15 cellular contexts compared by ENCODE assay signal in the genomic region with DNA sequence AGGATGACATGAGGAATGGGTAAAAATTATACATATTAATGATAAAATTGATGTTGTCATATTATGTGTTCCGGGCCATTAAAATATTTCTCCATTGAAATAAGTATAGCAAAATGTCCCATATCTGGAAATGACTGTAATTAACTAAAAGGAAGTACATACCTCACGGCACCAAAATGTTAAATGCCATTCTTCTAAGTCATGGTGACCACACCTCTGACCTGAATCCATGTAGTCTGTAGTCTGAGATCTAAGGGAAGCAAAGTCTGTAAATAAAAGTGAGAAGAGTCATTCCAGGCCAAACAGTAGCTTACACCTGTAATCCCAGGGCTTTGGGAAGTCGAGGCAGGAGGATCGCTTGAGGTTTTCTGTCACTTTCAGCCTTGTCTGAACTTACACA. TPM values are rescaled to one million over a fixed set of nuclear protein-coding genes. Genes with fewer than 3 reads are reported as not detected.
DNase-seq lines count a peak whose midpoint lies in the region; ATAC-seq, FAIRE-seq and TF ChIP-seq lines count a peak whose summit lies in the region.
"Had no signal": no experiment of that assay in that cellular context is flagged by ENCODE, and none has a peak within 500 bp of the region (broad histone marks: within the 10 kb centered on the region; RNA-seq: fewer than 3 reads in every experiment).

No MANE protein-coding gene starts in this region.

- H3K27me3 Mint-ChIP-seq in T-helper 17 cell, result peaks cover 45% of the 10 kb centered on the region

- peaks cover 3% of the 10 kb centered on the region for H3K36me3 Mint-ChIP-seq in T-helper 17 cell (ENCODE audit: low read depth)
- H3K36me3 Mint-ChIP-seq: CD4-positive, alpha-beta memory T cell had no signal

- no peaks in the 10 kb centered on the region for H3K4me1 ChIP-seq in prostate gland (replicated peaks)
- H3K4me1 ChIP-seq: BE2C had no signal

- H3K9me3 ChIP-seq in T-helper 17 cell (ENCODE audit: control insufficient read depth, low read length, poor library complexity, severe bottlenecking) (no peaks in the 10 kb centered on the region), prostate gland (no peaks in the 10 kb centered on the region)
- H3K9me3 ChIP-seq: BE2C had no signal

- no peak overlapping the region for H3K4me3 ChIP-seq in prostate gland
- H3K4me3 ChIP-seq: GM23338 had no signal

- H3K27me3 ChIP-seq in prostate gland (replicated peaks; ENCODE audit: insufficient read depth), result no peaks in the 10 kb centered on the region

- TF ChIP-seq CTCF in prostate gland (IDR thresholded peaks at IDR 0.05), result no peak

- WGBS in prostate gland, result 87% methylated on average over 4 of the region's 4 CpGs

- H3K27ac Mint-ChIP-seq in T-helper 17 cell, result no peak overlapping the region
- H3K27ac Mint-ChIP-seq: CD4-positive, alpha-beta memory T cell; GM23338 had no signal

- intact Hi-C loops in prostate gland (cut with DNase I), result no loop called here

- FAIRE-seq in urothelium cell line (lab: Jason Lieb, UNC), result no peak
- FAIRE-seq: D721Med had no signal

- no peak for ATAC-seq in T-helper 17 cell
- ATAC-seq: GM23338 had no signal

- H3K27ac ChIP-seq in prostate gland, result no peak overlapping the region

- TF ChIP-seq POLR2A in prostate gland (IDR thresholded peaks at IDR 0.05), result no peak

- H3K36me3 ChIP-seq in prostate gland, result no peaks in the 10 kb centered on the region
- H3K36me3 ChIP-seq: BE2C had no signal

- peak; percentile 89 for DNase-seq in LoVo (ENCODE audit: low spot score)
- DNase-seq in SW480 (ENCODE audit: low spot score), result peak; percentile 78
- peak; percentile 89 for DNase-seq in kidney tubule cell (ENCODE audit: low spot score)
- DNase-seq in urothelium cell line (ENCODE audit: low spot score), result peak; percentile 23
- no peak for DNase-seq in UCSD-AML1 (lab: John Stamatoyannopoulos, UW; ENCODE audit: unreplicated experiment)
- DNase-seq in T-helper 17 cell, result no peak
- DNase-seq in prostate gland (ENCODE audit: low spot score), result no peak
- DNase-seq: BE2C; CD4-positive, alpha-beta memory T cell; Kasumi-1; NCI-H1417 treated with DMSO at 0.1 percent for 48 hours; NCI-H2081; NCI-H345 had no signal

- no peak overlapping the region for H3K4me3 Mint-ChIP-seq in T-helper 17 cell
- H3K4me3 Mint-ChIP-seq: CD4-positive, alpha-beta memory T cell; GM23338 had no signal

- no peaks in the 10 kb centered on the region for H3K4me1 Mint-ChIP-seq in T-helper 17 cell
- H3K4me1 Mint-ChIP-seq: CD4-positive, alpha-beta memory T cell; GM23338 had no signal

RNA-seq across cellular contexts. Expression of gene GDA, which starts 8.7 kb away (rescaled TPM):
- total RNA-seq in T-helper 17 cell (not detected), prostate gland (1 to 10 TPM in 1 of 2 donors, not detected in 1; 1.9 TPM)
- total RNA-seq: CD4-positive, alpha-beta memory T cell had no signal

Comparison
In these comparisons a context has a peak if more than half of its experiments do, and no peak if none do; other contexts are left out.
1. DNase-seq: peak in LoVo (single experiment), SW480 (single experiment), kidney tubule cell (single experiment) and urothelium cell line (single experiment); none in UCSD-AML1 (single experiment), T-helper 17 cell (0 of 3) and prostate gland (single experiment).